Comparison of ENCODE assay signal across 8 cellular contexts in the genomic region with DNA sequence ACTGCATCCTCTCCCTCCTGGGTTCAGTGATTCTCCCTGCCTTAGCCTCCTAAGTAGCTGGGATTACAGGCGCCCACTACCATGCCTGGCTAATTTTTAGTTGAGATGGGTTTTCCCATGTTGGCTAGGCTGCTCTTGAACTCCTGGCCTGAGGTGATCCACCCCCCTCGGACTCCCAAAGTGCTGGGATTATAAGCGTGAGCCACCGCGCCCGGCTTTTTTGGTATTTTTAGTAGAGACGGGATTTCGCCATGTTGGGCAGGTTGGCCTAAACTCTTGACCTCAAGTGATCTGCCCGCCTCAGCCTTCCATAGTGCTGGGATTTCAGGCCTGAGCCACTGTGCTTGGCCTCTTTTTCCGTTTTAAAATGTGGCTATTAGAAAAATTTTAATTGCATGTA.
"Had no signal": no experiment of that assay in that cellular context is flagged by ENCODE, and none has a peak within 500 bp of the region (broad histone marks: within the 10 kb centered on the region; RNA-seq: fewer than 3 reads in every experiment).

No MANE protein-coding gene starts in this region.

- H3K27ac ChIP-seq: GM23248 had no signal

- H3K27ac Mint-ChIP-seq: GM23338, H9, HFFc6 had no signal

- DNase-seq: GM23248, GOT3, H7, H9, HCEC 1CT, HFFc6 had no signal

- H3K9me3 Mint-ChIP-seq: H9 had no signal

- H3K4me3 ChIP-seq: GM23248, GM23338, HAP-1 had no signal

- H3K4me3 Mint-ChIP-seq: GM23338, H9, HFFc6 had no signal
